Comparison of ENCODE assay signal across 8 cellular contexts in genomic region chr5:136133416-136134383, GRCh38. TPM values are rescaled to one million over a fixed set of nuclear protein-coding genes. Genes with fewer than 3 reads are reported as not detected.
DNase-seq lines count a peak whose midpoint lies in the region; ATAC-seq and TF ChIP-seq lines count a peak whose summit lies in the region.

No MANE protein-coding gene starts in this region.

- H3K4me2 ChIP-seq in skeletal muscle satellite cell (ENCODE audit: low read length): peak overlapping the region; percentile 86

- H3K36me3 Mint-ChIP-seq in immature natural killer cell: no peaks in the 10 kb centered on the region

- TF ChIP-seq CTCF in AG04450 (IDR thresholded peaks at IDR 0.05; ENCODE audit: low read depth, low read length) (no peak), GM12865 (IDR thresholded peaks at IDR 0.05; ENCODE audit: insufficient read depth, low read depth, low read length, missing control alignments) (no peak)

- H3K4me3 ChIP-seq in AG04450 (ENCODE audit: low read depth, low read length): peak overlapping the region; percentile 93
- peak overlapping the region; percentile 99 for H3K4me3 ChIP-seq in GM12865 (ENCODE audit: low read depth, low read length)
- H3K4me3 ChIP-seq in skeletal muscle satellite cell (ENCODE audit: low read length): peak overlapping the region; percentile 78

- H3K9me3 Mint-ChIP-seq in immature natural killer cell: no peaks in the 10 kb centered on the region

- peak overlapping the region; percentile 85 to 96 (median 94) for H3K4me3 Mint-ChIP-seq in immature natural killer cell

- peaks cover 12 to 24% (median 20%) of the 10 kb centered on the region in 3 donors for H3K27me3 Mint-ChIP-seq in immature natural killer cell (ENCODE audit: low read depth in 3 of 3)

- DNase-seq in AG04450 (ENCODE audit: low read depth, low spot score): peak; percentile 37
- DNase-seq in GM12865 (ENCODE audit: low read depth): peak; percentile 45
- DNase-seq in RKO (ENCODE audit: low spot score): peak; percentile 66
- peak in 36 of 61 donors; percentile 0 to 61 (median 30) for DNase-seq in caudate nucleus (lab: John Stamatoyannopoulos, UW)
- DNase-seq in immature natural killer cell: peak; percentile 12 to 22 (median 18)

- H3K4me1 ChIP-seq in skeletal muscle satellite cell (ENCODE audit: control insufficient read depth, insufficient read depth, low read length): peaks cover 21% of the 10 kb centered on the region

- peak; percentile 9 for ATAC-seq in HG03280 (IDR thresholded peaks at IDR 0.05; ENCODE audit: unreplicated experiment)
- ATAC-seq in GM21786 (IDR thresholded peaks at IDR 0.05; ENCODE audit: unreplicated experiment): no peak

- H3K27me3 ChIP-seq in AG04450 (ENCODE audit: control insufficient read depth, insufficient read depth, low read length) (no peaks in the 10 kb centered on the region), skeletal muscle satellite cell (ENCODE audit: control insufficient read depth, insufficient read depth, low read length) (no peaks in the 10 kb centered on the region)

- H3K27ac ChIP-seq in AG04450 (ENCODE audit: low read depth, low read length): peak overlapping the region; percentile 82
- H3K27ac ChIP-seq in caudate nucleus (ENCODE audit: low read depth, low read length): peak overlapping the region; percentile 86

- H3K9me3 ChIP-seq in AG04450 (ENCODE audit: control insufficient read depth, insufficient read depth, low read length) (no peaks in the 10 kb centered on the region), skeletal muscle satellite cell (replicated peaks; ENCODE audit: low read length) (no peaks in the 10 kb centered on the region)

- H3K9ac ChIP-seq in skeletal muscle satellite cell (ENCODE audit: low read depth, low read length): peak overlapping the region; percentile 95

- POLR2A ChIA-PET in AG04450 (lab: Yijun Ruan, JAX): interaction anchor here (1.0 to 1.9 kb wide), 3 partner anchors 8 to 76 kb away, joined by 3 to 7 read pairs (median 6); no protein-coding TSS in a partner anchor

- H3K27ac Mint-ChIP-seq in immature natural killer cell: peak overlapping the region; percentile 87 to 96 (median 92)

- peaks cover 38 to 66% of the 10 kb centered on the region in 2 donors for H3K4me1 Mint-ChIP-seq in immature natural killer cell

- no peaks in the 10 kb centered on the region for H3K36me3 ChIP-seq in skeletal muscle satellite cell (ENCODE audit: insufficient read depth, low read length)

- CTCF ChIA-PET in AG04450 (lab: Charles Lee): interaction anchor here (1.2 to 3.0 kb wide), 5 partner anchors 10 to 189 kb away, joined by 3 to 14 read pairs (median 8); no protein-coding TSS in a partner anchor

RNA-seq across cellular contexts. Expression of gene SMAD5, which starts 1.1 kb away (rescaled TPM):
- polyA plus RNA-seq in AG04450 (2011; rRNA removed) (66.1 and 98.3 TPM in 2 replicates), immature natural killer cell (10 to 100 TPM; 23.9 to 37.8 (median 32.5) TPM)
- 92.8 and 163 TPM in 2 replicates for polyA minus RNA-seq in AG04450 (2011; rRNA and poly(A)+ RNA removed)
- total RNA-seq in skeletal muscle satellite cell (2012; rRNA removed): 44.1 and 49.1 TPM in 2 replicates

RNA-seq across cellular contexts. Expression of gene SMIM32, which starts 59.3 kb away (rescaled TPM):
- polyA plus RNA-seq in AG04450 (2011; rRNA removed) (not detected in 2 replicates), immature natural killer cell (not detected)
- not detected in 2 replicates for polyA minus RNA-seq in AG04450 (2011; rRNA and poly(A)+ RNA removed)
- total RNA-seq in skeletal muscle satellite cell (2012; rRNA removed): not detected in 2 replicates
